ENCODE assay signal across 17 cellular contexts in the genomic region with DNA sequence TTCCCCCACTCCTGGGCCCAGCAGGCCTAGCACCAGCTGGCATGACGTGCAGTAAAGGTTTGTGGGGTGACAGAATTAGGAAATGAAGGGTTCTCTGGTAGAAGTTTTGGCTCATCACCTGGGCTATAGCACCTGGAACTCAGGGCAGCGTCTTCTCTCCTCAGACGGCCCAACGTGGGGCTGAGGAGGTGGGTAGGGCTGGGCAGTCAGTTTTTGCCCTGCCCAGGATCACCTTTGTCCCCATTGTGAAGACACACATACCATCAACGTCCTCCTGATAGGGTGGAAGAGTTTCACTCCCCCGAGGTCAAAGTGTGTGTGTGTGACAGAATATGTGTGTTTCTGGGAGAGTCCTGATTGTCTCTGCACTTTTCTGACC. TPM values are rescaled to one million over a fixed set of nuclear protein-coding genes. Genes with fewer than 3 reads are reported as not detected.
A peak's percentile ranks its signal among the peaks of the same experiment; 100 is the strongest.
DNase-seq lines count a peak whose midpoint lies in the region; TF ChIP-seq lines count a peak whose summit lies in the region.
"Had no signal": no experiment of that assay in that cellular context is flagged by ENCODE, and none has a peak within 500 bp of the region (broad histone marks: within the 10 kb centered on the region; RNA-seq: fewer than 3 reads in every experiment).

No MANE protein-coding gene starts in this region.

- no peak overlapping the region for H3K27ac Mint-ChIP-seq in activated T-cell treated with anti-CD3 and anti-CD28 coated beads, Interleukin-2, amount 50 U/mL, for 24 hours
- H3K27ac Mint-ChIP-seq: WTC11 had no signal

- no peaks in the 10 kb centered on the region for H3K9me3 Mint-ChIP-seq in activated T-cell treated with anti-CD3 and anti-CD28 coated beads, Interleukin-2, amount 50 U/mL, for 24 hours
- H3K9me3 Mint-ChIP-seq: WTC11 had no signal

- no peak overlapping the region for H3K4me3 Mint-ChIP-seq in activated T-cell treated with anti-CD3 and anti-CD28 coated beads, Interleukin-2, amount 50 U/mL, for 24 hours
- H3K4me3 Mint-ChIP-seq: WTC11 had no signal

- no peaks in the 10 kb centered on the region for H3K4me1 Mint-ChIP-seq in activated T-cell treated with anti-CD3 and anti-CD28 coated beads, Interleukin-2, amount 50 U/mL, for 24 hours (ENCODE audit: low read depth)

- H3K27me3 ChIP-seq in Peyer's patch (no peaks in the 10 kb centered on the region), left ventricle myocardium inferior (ENCODE audit: low read depth) (no peaks in the 10 kb centered on the region), muscle layer of colon (ENCODE audit: control insufficient read depth in 1 of 2, insufficient read depth in 2 of 2, low read length in 2 of 2) (no peaks in the 10 kb centered on the region), thyroid gland (no peaks in the 10 kb centered on the region)

- TF ChIP-seq CTCF in Peyer's patch (IDR thresholded peaks at IDR 0.05) (no peak), left ventricle myocardium inferior (IDR thresholded peaks at IDR 0.05; ENCODE audit: borderline replicate concordance) (no peak), thyroid gland (IDR thresholded peaks at IDR 0.05) (no peak)

- H3K9me3 ChIP-seq in Peyer's patch (no peaks in the 10 kb centered on the region), left ventricle myocardium inferior (replicated peaks) (no peaks in the 10 kb centered on the region), muscle layer of colon (ENCODE audit: low read length) (no peaks in the 10 kb centered on the region), thyroid gland (no peaks in the 10 kb centered on the region)

- intact Hi-C loops in left ventricle myocardium inferior (cut with micrococcal nuclease) (no loop called here), thyroid gland (cut with DNase I) (no loop called here)

- peaks cover 5% of the 10 kb centered on the region for H3K36me3 Mint-ChIP-seq in activated T-cell treated with anti-CD3 and anti-CD28 coated beads, Interleukin-2, amount 50 U/mL, for 24 hours (ENCODE audit: low read depth)
- H3K36me3 Mint-ChIP-seq: WTC11 had no signal

- H3K27ac ChIP-seq in Peyer's patch, result peak overlapping the region in 3 of 4 donors; percentile 81 to 97 (median 95)
- H3K27ac ChIP-seq in left ventricle myocardium inferior (replicated peaks), result peak overlapping the region; percentile 93
- peak overlapping the region; percentile 85 for H3K27ac ChIP-seq in muscle layer of colon (ENCODE audit: low read depth, low read length)
- peak overlapping the region; percentile 84 to 97 (median 89) for H3K27ac ChIP-seq in thyroid gland
- H3K27ac ChIP-seq: parathyroid adenoma had no signal

- no peaks in the 10 kb centered on the region for H3K36me3 ChIP-seq in Peyer's patch
- H3K36me3 ChIP-seq in left ventricle myocardium inferior, result no peaks in the 10 kb centered on the region
- H3K36me3 ChIP-seq in muscle layer of colon (ENCODE audit: insufficient read depth, low read length), result no peaks in the 10 kb centered on the region
- no peaks in the 10 kb centered on the region for H3K36me3 ChIP-seq in thyroid gland

- H3K4me1 ChIP-seq in Peyer's patch (peaks cover 0 to 47% (median 4%) of the 10 kb centered on the region in 4 donors), left ventricle myocardium inferior (peaks cover 88% of the 10 kb centered on the region), muscle layer of colon (ENCODE audit: insufficient read depth, low read length) (peaks cover 74% of the 10 kb centered on the region), thyroid gland (peaks cover 48 to 67% of the 10 kb centered on the region in 2 donors)
- H3K4me1 ChIP-seq: parathyroid adenoma had no signal

- H3K4me3 ChIP-seq in Peyer's patch (peak overlapping the region in 2 of 4 donors; percentile 16 to 17), left ventricle myocardium inferior (no peak overlapping the region), muscle layer of colon (ENCODE audit: low read depth in 1 of 2, low read length in 2 of 2) (no peak overlapping the region), thyroid gland (replicated peaks in 1 of 3) (no peak overlapping the region)

- WGBS in thyroid gland, 2 donors, result 39 to 73% methylated on average over 3 to 5 of the region's 6 CpGs

- no peak overlapping the region for H3K9ac ChIP-seq in muscle layer of colon (ENCODE audit: low read length)
- H3K9ac ChIP-seq: parathyroid adenoma had no signal

- TF ChIP-seq POLR2A in Peyer's patch (IDR thresholded peaks at IDR 0.05) (peak; percentile 60 to 71), thyroid gland (IDR thresholded peaks at IDR 0.05) (no peak), erythroblast (IDR thresholded peaks at IDR 0.05; ENCODE audit: low read length) (no peak)

- peaks cover 8% of the 10 kb centered on the region for H3K27me3 Mint-ChIP-seq in activated T-cell treated with anti-CD3 and anti-CD28 coated beads, Interleukin-2, amount 50 U/mL, for 24 hours

- peak in 2 of 3 donors; percentile 76 to 81 for DNase-seq in Peyer's patch
- no peak for DNase-seq in left ventricle myocardium inferior
- DNase-seq in thyroid gland, result no peak
- DNase-seq in activated T-cell treated with anti-CD3 and anti-CD28 coated beads, Interleukin-2, amount 50 U/mL, for 24 hours, result no peak
- no peak for DNase-seq in HCEC 1CT
- DNase-seq in NCI-H2171 treated with DMSO at 0.1 percent for 48 hours (lab: John Stamatoyannopoulos, UW), result no peak
- DNase-seq in erythroblast (lab: John Stamatoyannopoulos, UW), result no peak
- DNase-seq: activated CD8-positive, alpha-beta memory T cell treated with anti-CD3 and anti-CD28 coated beads for 24 hours; activated gamma-delta T cell treated with Interleukin-2 at 50 U/mL for 16 hours; midbrain; MM.1S; NCI-H2081; NCI-H69 had no signal

RNA-seq across cellular contexts. Expression of a gene that starts 12.1 kb away (rescaled TPM):
- total RNA-seq in Peyer's patch, result under 1 TPM in 1 of 4 donors, not detected in 3; 0.38 TPM
- 5.2 TPM for total RNA-seq in left ventricle myocardium inferior
- not detected for total RNA-seq in thyroid gland
- total RNA-seq: WTC11 had no signal

RNA-seq across cellular contexts. Expression of a gene that starts 20.8 kb away (rescaled TPM):
- total RNA-seq in Peyer's patch, result 10 to 100 TPM in 2 of 4 donors, 1 to 10 TPM in 2; 5.1 to 23.1 (median 8.5) TPM
- total RNA-seq in left ventricle myocardium inferior, result 12.9 TPM
- total RNA-seq in thyroid gland, result 10 to 100 TPM in 1 of 4 donors, 1 to 10 TPM in 3; 5.1 to 12.5 (median 7.7) TPM

RNA-seq across cellular contexts. Expression of a gene that starts 26.4 kb away (rescaled TPM):
- total RNA-seq in Peyer's patch, result 1 to 10 TPM; 3.0 to 8.7 (median 5.5) TPM
- 1.8 TPM for total RNA-seq in left ventricle myocardium inferior
- 10 to 100 TPM in 1 of 4 donors, 1 to 10 TPM in 3; 8.1 to 12.6 (median 8.8) TPM for total RNA-seq in thyroid gland

RNA-seq across cellular contexts. Expression of a gene that starts 43.4 kb away (rescaled TPM):
- total RNA-seq in Peyer's patch (100 to 1,000 TPM in 3 of 4 donors, 1 to 10 TPM in 1; 4.1 to 374 (median 196) TPM), left ventricle myocardium inferior (not detected), thyroid gland (not detected)
- total RNA-seq: ureter, WTC11 had no signal

RNA-seq across cellular contexts. Expression of a gene that starts 45.0 kb away (rescaled TPM):
- total RNA-seq in Peyer's patch, result 10 to 100 TPM in 3 of 4 donors, 1 to 10 TPM in 1; 6.5 to 23.1 (median 17.8) TPM
- total RNA-seq in left ventricle myocardium inferior, result 14.5 TPM
- 10 to 100 TPM; 27.5 to 43.4 (median 32.9) TPM for total RNA-seq in thyroid gland

Comparison
In these comparisons a context has a peak if more than half of its experiments do, and no peak if none do; other contexts are left out.
1. DNase-seq: peak in Peyer's patch (2 of 3); none in left ventricle myocardium inferior (single experiment), thyroid gland (0 of 2), activated T-cell treated with anti-CD3 and anti-CD28 coated beads, Interleukin-2, amount 50 U/mL, for 24 hours (single experiment), HCEC 1CT (single experiment), NCI-H2171 treated with DMSO at 0.1 percent for 48 hours (single experiment) and erythroblast (0 of 2).
2. POLR2A ChIP-seq: peak in Peyer's patch (2 of 2); none in thyroid gland (0 of 2) and erythroblast (single experiment).
3. Peak in every context shown above with its lines, with median percentiles within 50 percentile points of each other: H3K27ac ChIP-seq.